ENCODE assay signal across 1 cellular context in the genomic region with DNA sequence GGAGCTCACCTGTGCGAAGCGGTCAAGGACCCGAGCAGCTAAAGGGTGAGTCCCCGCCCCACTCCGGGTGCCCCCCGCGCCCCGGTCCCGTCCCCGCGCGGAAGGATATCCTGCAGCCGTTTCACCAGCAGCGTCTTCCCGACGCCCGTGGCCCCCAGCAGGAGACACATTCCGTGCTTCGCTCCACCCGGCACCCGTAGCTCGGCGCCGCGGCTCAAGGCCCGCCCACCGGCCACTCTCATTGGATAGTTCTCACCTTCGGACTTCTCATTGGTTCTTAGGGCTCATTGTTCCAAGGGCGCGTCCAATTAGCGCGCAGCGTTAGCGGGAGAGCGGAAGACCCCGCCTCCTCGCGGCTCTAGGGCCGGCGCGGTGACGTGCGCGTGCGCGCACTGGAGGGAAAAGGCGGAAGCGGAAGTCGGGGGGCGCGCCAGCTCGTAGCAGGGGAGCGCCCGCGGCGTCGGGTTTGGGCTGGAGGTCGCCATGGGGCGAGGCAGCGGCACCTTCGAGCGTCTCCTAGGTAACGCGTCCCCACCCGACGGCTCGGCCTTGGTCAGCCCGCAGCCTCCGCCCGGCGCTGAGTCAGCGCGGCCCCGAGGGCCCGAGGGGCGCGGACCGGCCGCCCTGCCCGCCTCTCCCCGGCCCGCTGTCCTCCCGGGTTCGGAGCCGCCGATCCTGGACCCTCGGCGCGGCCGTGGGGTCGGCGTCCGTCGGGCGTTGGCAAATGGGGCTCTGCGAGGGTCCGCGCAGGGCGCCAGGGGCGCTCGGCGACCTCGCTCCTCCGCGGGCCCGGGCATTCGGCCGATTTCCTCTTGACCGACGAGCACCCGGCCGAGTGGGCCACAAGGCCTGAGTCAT.
A peak's percentile ranks its signal among the peaks of the same experiment; 100 is the strongest.
TF ChIP-seq lines count a peak whose summit lies in the region.

A gene with protein sequence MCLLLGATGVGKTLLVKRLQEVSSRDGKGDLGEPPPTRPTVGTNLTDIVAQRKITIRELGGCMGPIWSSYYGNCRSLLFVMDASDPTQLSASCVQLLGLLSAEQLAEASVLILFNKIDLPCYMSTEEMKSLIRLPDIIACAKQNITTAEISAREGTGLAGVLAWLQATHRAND (minus strand): TSS at position 214 of the 858 bp plus-strand sequence. CDS start 44 bp downstream, at position 170.
A gene with protein sequence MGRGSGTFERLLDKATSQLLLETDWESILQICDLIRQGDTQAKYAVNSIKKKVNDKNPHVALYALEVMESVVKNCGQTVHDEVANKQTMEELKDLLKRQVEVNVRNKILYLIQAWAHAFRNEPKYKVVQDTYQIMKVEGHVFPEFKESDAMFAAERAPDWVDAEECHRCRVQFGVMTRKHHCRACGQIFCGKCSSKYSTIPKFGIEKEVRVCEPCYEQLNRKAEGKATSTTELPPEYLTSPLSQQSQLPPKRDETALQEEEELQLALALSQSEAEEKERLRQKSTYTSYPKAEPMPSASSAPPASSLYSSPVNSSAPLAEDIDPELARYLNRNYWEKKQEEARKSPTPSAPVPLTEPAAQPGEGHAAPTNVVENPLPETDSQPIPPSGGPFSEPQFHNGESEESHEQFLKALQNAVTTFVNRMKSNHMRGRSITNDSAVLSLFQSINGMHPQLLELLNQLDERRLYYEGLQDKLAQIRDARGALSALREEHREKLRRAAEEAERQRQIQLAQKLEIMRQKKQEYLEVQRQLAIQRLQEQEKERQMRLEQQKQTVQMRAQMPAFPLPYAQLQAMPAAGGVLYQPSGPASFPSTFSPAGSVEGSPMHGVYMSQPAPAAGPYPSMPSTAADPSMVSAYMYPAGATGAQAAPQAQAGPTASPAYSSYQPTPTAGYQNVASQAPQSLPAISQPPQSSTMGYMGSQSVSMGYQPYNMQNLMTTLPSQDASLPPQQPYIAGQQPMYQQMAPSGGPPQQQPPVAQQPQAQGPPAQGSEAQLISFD (plus strand): TSS at position 428 of the 858 bp plus-strand sequence. CDS start 56 bp downstream, at position 484.

TF ChIP-seq in HepG2, 621 proteins besides CTCF, POLR2A, EP300 and RAD21 (continues in another document):
- TF ChIP-seq, protein P1, sequence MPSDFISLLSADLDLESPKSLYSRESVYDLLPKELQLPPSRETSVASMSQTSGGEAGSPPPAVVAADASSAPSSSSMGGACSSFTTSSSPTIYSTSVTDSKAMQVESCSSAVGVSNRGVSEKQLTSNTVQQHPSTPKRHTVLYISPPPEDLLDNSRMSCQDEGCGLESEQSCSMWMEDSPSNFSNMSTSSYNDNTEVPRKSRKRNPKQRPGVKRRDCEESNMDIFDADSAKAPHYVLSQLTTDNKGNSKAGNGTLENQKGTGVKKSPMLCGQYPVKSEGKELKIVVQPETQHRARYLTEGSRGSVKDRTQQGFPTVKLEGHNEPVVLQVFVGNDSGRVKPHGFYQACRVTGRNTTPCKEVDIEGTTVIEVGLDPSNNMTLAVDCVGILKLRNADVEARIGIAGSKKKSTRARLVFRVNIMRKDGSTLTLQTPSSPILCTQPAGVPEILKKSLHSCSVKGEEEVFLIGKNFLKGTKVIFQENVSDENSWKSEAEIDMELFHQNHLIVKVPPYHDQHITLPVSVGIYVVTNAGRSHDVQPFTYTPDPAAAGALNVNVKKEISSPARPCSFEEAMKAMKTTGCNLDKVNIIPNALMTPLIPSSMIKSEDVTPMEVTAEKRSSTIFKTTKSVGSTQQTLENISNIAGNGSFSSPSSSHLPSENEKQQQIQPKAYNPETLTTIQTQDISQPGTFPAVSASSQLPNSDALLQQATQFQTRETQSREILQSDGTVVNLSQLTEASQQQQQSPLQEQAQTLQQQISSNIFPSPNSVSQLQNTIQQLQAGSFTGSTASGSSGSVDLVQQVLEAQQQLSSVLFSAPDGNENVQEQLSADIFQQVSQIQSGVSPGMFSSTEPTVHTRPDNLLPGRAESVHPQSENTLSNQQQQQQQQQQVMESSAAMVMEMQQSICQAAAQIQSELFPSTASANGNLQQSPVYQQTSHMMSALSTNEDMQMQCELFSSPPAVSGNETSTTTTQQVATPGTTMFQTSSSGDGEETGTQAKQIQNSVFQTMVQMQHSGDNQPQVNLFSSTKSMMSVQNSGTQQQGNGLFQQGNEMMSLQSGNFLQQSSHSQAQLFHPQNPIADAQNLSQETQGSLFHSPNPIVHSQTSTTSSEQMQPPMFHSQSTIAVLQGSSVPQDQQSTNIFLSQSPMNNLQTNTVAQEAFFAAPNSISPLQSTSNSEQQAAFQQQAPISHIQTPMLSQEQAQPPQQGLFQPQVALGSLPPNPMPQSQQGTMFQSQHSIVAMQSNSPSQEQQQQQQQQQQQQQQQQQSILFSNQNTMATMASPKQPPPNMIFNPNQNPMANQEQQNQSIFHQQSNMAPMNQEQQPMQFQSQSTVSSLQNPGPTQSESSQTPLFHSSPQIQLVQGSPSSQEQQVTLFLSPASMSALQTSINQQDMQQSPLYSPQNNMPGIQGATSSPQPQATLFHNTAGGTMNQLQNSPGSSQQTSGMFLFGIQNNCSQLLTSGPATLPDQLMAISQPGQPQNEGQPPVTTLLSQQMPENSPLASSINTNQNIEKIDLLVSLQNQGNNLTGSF (CRISPR knock-in tag; IDR thresholded peaks at IDR 0.05): peak; percentile 85
- TF ChIP-seq ZFP1 (CRISPR knock-in tag; IDR thresholded peaks at IDR 0.05): 0 out of 2 replicates have a peak, but pooled peaks have one; percentile 39
- no peak for TF ChIP-seq MZF1 (CRISPR knock-in tag; IDR thresholded peaks at IDR 0.05; ENCODE audit: borderline replicate concordance)
- TF ChIP-seq PITX1 (CRISPR knock-in tag; IDR thresholded peaks at IDR 0.05): 0 out of 2 replicates have a peak, but pooled peaks have one; percentile 11
- TF ChIP-seq ZNF558 (CRISPR knock-in tag; IDR thresholded peaks at IDR 0.05; ENCODE audit: borderline replicate concordance): no peak
- 0 out of 2 replicates have a peak, but pooled peaks have one; percentile 34 for TF ChIP-seq ZNF235 (CRISPR knock-in tag; IDR thresholded peaks at IDR 0.05; ENCODE audit: borderline replicate concordance)
- TF ChIP-seq MED13 (CRISPR knock-in tag; IDR thresholded peaks at IDR 0.05): peak; percentile 41; the same call in 1 of the 2 replicates
- peak; percentile 67 for TF ChIP-seq MEIS2 (CRISPR knock-in tag; IDR thresholded peaks at IDR 0.05)
- no peak for TF ChIP-seq CHCHD3 (CRISPR knock-in tag; IDR thresholded peaks at IDR 0.05)
- peak; percentile 35; the same call in 1 of the 2 replicates for TF ChIP-seq ZNF564 (CRISPR knock-in tag; IDR thresholded peaks at IDR 0.05)
- TF ChIP-seq ZNF101 (CRISPR knock-in tag; IDR thresholded peaks at IDR 0.05; ENCODE audit: borderline replicate concordance, low read depth): no peak
- no peak for TF ChIP-seq MATR3 (CRISPR knock-in tag; IDR thresholded peaks at IDR 0.05)
- TF ChIP-seq ZNF329 (CRISPR knock-in tag; IDR thresholded peaks at IDR 0.05; ENCODE audit: low read depth): no peak
- TF ChIP-seq, protein P2, sequence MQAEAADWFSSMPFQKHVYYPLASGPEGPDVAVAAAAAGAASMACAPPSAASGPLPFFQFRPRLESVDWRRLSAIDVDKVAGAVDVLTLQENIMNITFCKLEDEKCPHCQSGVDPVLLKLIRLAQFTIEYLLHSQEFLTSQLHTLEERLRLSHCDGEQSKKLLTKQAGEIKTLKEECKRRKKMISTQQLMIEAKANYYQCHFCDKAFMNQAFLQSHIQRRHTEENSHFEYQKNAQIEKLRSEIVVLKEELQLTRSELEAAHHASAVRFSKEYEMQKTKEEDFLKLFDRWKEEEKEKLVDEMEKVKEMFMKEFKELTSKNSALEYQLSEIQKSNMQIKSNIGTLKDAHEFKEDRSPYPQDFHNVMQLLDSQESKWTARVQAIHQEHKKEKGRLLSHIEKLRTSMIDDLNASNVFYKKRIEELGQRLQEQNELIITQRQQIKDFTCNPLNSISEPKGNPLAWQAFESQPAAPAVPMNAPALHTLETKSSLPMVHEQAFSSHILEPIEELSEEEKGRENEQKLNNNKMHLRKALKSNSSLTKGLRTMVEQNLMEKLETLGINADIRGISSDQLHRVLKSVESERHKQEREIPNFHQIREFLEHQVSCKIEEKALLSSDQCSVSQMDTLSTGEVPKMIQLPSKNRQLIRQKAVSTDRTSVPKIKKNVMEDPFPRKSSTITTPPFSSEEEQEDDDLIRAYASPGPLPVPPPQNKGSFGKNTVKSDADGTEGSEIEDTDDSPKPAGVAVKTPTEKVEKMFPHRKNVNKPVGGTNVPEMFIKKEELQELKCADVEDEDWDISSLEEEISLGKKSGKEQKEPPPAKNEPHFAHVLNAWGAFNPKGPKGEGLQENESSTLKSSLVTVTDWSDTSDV (CRISPR knock-in tag; IDR thresholded peaks at IDR 0.05): peak; percentile 55; the same call in 1 of the 2 replicates
- peak; percentile 80 for TF ChIP-seq MYC (CRISPR knock-in tag; IDR thresholded peaks at IDR 0.05; ENCODE audit: borderline replicate concordance)
- TF ChIP-seq, protein P3, sequence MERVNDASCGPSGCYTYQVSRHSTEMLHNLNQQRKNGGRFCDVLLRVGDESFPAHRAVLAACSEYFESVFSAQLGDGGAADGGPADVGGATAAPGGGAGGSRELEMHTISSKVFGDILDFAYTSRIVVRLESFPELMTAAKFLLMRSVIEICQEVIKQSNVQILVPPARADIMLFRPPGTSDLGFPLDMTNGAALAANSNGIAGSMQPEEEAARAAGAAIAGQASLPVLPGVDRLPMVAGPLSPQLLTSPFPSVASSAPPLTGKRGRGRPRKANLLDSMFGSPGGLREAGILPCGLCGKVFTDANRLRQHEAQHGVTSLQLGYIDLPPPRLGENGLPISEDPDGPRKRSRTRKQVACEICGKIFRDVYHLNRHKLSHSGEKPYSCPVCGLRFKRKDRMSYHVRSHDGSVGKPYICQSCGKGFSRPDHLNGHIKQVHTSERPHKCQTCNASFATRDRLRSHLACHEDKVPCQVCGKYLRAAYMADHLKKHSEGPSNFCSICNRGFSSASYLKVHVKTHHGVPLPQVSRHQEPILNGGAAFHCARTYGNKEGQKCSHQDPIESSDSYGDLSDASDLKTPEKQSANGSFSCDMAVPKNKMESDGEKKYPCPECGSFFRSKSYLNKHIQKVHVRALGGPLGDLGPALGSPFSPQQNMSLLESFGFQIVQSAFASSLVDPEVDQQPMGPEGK (CRISPR knock-in tag; IDR thresholded peaks at IDR 0.05): peak; percentile 98
- peak; percentile 65; the same call in 1 of the 2 replicates for TF ChIP-seq SMAD3 (CRISPR knock-in tag; IDR thresholded peaks at IDR 0.05)
- TF ChIP-seq TARDBP (CRISPR knock-in tag; IDR thresholded peaks at IDR 0.05): peak; percentile 81
- no peak; the same call in 1 of the 2 replicates for TF ChIP-seq ZFP36L2 (CRISPR knock-in tag; IDR thresholded peaks at IDR 0.05)
- TF ChIP-seq ZNF775 (CRISPR knock-in tag; IDR thresholded peaks at IDR 0.05; ENCODE audit: borderline replicate concordance): no peak
- TF ChIP-seq SP2 (CRISPR knock-in tag; IDR thresholded peaks at IDR 0.05): peak; percentile 99
- peak; percentile 80; the same call in 1 of the 2 replicates for TF ChIP-seq HDAC2 (CRISPR knock-in tag; IDR thresholded peaks at IDR 0.05)
- TF ChIP-seq EED (CRISPR knock-in tag; IDR thresholded peaks at IDR 0.05): peak; percentile 94; the same call in 1 of the 2 replicates
- TF ChIP-seq ZNF441 (CRISPR knock-in tag; IDR thresholded peaks at IDR 0.05; ENCODE audit: borderline replicate concordance): peak; percentile 13
- peak; percentile 10 for TF ChIP-seq ARNT2 (CRISPR knock-in tag; IDR thresholded peaks at IDR 0.05; ENCODE audit: low read depth)
- TF ChIP-seq ELF4 (CRISPR knock-in tag; IDR thresholded peaks at IDR 0.05; ENCODE audit: borderline replicate concordance): peak; percentile 97
- peak; percentile 84; the same call in 1 of the 2 replicates for TF ChIP-seq TP53 (CRISPR knock-in tag; conservative IDR thresholded peaks at IDR 0.05)
- TF ChIP-seq RFXANK (CRISPR knock-in tag; IDR thresholded peaks at IDR 0.05): peak; percentile 24; the same call in 1 of the 2 replicates
- peak; percentile 43 for TF ChIP-seq ZNF143 (CRISPR knock-in tag; IDR thresholded peaks at IDR 0.05)
- TF ChIP-seq ZBTB1 (CRISPR knock-in tag; IDR thresholded peaks at IDR 0.05; ENCODE audit: borderline replicate concordance): no peak
- TF ChIP-seq ZNF841 (CRISPR knock-in tag; IDR thresholded peaks at IDR 0.05; ENCODE audit: borderline replicate concordance): no peak
- TF ChIP-seq, protein P4, sequence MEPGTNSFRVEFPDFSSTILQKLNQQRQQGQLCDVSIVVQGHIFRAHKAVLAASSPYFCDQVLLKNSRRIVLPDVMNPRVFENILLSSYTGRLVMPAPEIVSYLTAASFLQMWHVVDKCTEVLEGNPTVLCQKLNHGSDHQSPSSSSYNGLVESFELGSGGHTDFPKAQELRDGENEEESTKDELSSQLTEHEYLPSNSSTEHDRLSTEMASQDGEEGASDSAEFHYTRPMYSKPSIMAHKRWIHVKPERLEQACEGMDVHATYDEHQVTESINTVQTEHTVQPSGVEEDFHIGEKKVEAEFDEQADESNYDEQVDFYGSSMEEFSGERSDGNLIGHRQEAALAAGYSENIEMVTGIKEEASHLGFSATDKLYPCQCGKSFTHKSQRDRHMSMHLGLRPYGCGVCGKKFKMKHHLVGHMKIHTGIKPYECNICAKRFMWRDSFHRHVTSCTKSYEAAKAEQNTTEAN (CRISPR knock-in tag; conservative IDR thresholded peaks at IDR 0.05): peak; percentile 57; the same call in 1 of the 2 replicates
- TF ChIP-seq ATRX (CRISPR knock-in tag; IDR thresholded peaks at IDR 0.05; ENCODE audit: borderline replicate concordance): no peak
- TF ChIP-seq ZNF292 (CRISPR knock-in tag; IDR thresholded peaks at IDR 0.05; ENCODE audit: borderline replicate concordance, low read depth): no peak
